ENCODE assay signal across 19 cellular contexts in the genomic region with DNA sequence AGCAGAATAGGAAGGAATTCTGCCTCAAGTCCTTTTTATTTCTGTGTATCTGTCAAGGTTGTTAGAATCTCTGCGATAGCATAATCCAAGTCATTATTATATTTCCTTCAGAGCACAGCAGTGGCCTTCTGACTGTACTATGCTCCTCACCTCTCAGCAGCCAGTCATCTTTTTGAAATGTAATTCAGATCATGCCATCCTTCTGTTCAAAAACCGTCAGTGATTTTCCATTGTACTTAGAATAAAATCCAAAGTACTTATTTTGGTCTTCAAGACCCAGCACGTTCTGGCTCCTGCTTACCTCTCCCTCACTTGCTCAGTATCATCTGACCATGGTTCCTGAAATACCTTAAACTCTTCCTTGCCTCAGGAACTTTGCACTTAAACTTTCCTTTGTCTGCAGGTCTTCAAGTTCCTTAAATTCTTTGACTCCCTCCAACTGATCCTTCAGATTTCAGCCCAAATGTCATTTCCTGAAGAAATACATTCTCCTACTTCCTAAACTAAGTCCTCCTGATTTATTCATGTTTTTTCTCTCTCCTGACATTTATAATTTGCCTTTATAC.
DNase-seq lines count a peak whose midpoint lies in the region; ATAC-seq, FAIRE-seq and TF ChIP-seq lines count a peak whose summit lies in the region.
"Had no signal": no experiment of that assay in that cellular context is flagged by ENCODE, and none has a peak within 500 bp of the region (broad histone marks: within the 10 kb centered on the region; RNA-seq: fewer than 3 reads in every experiment).

No MANE protein-coding gene starts in this region.

- H3K27ac Mint-ChIP-seq in WTC11 (peak overlapping the region; percentile 75), endothelial cell (ENCODE audit: unreplicated experiment) (peak overlapping the region; percentile 75), osteocyte (ENCODE audit: unreplicated experiment) (peak overlapping the region; percentile 52)
- H3K27ac Mint-ChIP-seq: T-cell had no signal

- no peaks in the 10 kb centered on the region for H3K79me2 ChIP-seq in Karpas-422 (ENCODE audit: low read length)

- no peaks in the 10 kb centered on the region for H3K9me2 ChIP-seq in Karpas-422 (replicated peaks; ENCODE audit: insufficient read depth, low read length)
- H3K9me2 ChIP-seq: SK-N-SH had no signal

- no peak overlapping the region for H3K4me2 ChIP-seq in Karpas-422 (ENCODE audit: low read depth, low read length, poor library complexity, severe bottlenecking)
- H3K4me2 ChIP-seq: SK-N-SH had no signal

- no peaks in the 10 kb centered on the region for H3K27me3 ChIP-seq in Karpas-422 (ENCODE audit: low read length)

- ATAC-seq in WTC11 (peak; percentile 65), HG03025 (IDR thresholded peaks at IDR 0.05; ENCODE audit: low FRiP score, unreplicated experiment) (no peak), HG02884 (IDR thresholded peaks at IDR 0.05; ENCODE audit: unreplicated experiment) (no peak), GM18870 (IDR thresholded peaks at IDR 0.05; ENCODE audit: unreplicated experiment) (no peak)
- ATAC-seq: T-cell had no signal

- no peaks in the 10 kb centered on the region for H3K9me3 ChIP-seq in Karpas-422 (ENCODE audit: low read length)
- H3K9me3 ChIP-seq: HAP-1, SK-N-SH had no signal

- no peak for TF ChIP-seq CTCF in WTC11 (IDR thresholded peaks at IDR 0.05)
- TF ChIP-seq CTCF in endothelial cell (IDR thresholded peaks at IDR 0.05; ENCODE audit: unreplicated experiment) = no peak
- no peak for TF ChIP-seq CTCF in osteocyte (IDR thresholded peaks at IDR 0.05)

- H3K4me1 Mint-ChIP-seq in WTC11 = peaks cover 36% of the 10 kb centered on the region
- H3K4me1 Mint-ChIP-seq in endothelial cell (ENCODE audit: unreplicated experiment) = peaks cover 18% of the 10 kb centered on the region
- H3K4me1 Mint-ChIP-seq in osteocyte (ENCODE audit: unreplicated experiment) = peaks cover 53% of the 10 kb centered on the region

- POLR2A ChIA-PET in WTC11 (lab: Charles Lee) = no interaction called here

- H3K4me1 ChIP-seq in Karpas-422 (ENCODE audit: low read length) = peaks cover 8% of the 10 kb centered on the region
- H3K4me1 ChIP-seq: HAP-1 had no signal

- no peak overlapping the region for H3K9ac ChIP-seq in Karpas-422 (ENCODE audit: low read length)
- H3K9ac ChIP-seq: SK-N-SH had no signal

- no peak overlapping the region for H2AFZ ChIP-seq in Karpas-422 (ENCODE audit: low read length)

- H3K9me3 Mint-ChIP-seq in WTC11 = no peaks in the 10 kb centered on the region
- H3K9me3 Mint-ChIP-seq in endothelial cell (ENCODE audit: unreplicated experiment) = no peaks in the 10 kb centered on the region
- H3K9me3 Mint-ChIP-seq in osteocyte (ENCODE audit: unreplicated experiment) = no peaks in the 10 kb centered on the region
- H3K9me3 Mint-ChIP-seq: T-cell had no signal

- H3K36me3 Mint-ChIP-seq in WTC11 (no peaks in the 10 kb centered on the region), endothelial cell (ENCODE audit: low read depth, unreplicated experiment) (no peaks in the 10 kb centered on the region), osteocyte (ENCODE audit: unreplicated experiment) (no peaks in the 10 kb centered on the region)
- H3K36me3 Mint-ChIP-seq: CD4-positive, CD25-positive, alpha-beta regulatory T cell; T-cell had no signal

- no peaks in the 10 kb centered on the region for H3K36me3 ChIP-seq in Karpas-422 (ENCODE audit: insufficient read depth, low read length)
- H3K36me3 ChIP-seq: HAP-1 had no signal

- H3K4me3 Mint-ChIP-seq in WTC11 (no peak overlapping the region), endothelial cell (ENCODE audit: unreplicated experiment) (no peak overlapping the region), osteocyte (ENCODE audit: unreplicated experiment) (no peak overlapping the region)
- H3K4me3 Mint-ChIP-seq: CD4-positive, CD25-positive, alpha-beta regulatory T cell; T-cell had no signal

- CTCF ChIA-PET in WTC11 (lab: Charles Lee) = no interaction called here

- H3K27ac ChIP-seq in Karpas-422 (ENCODE audit: low read length) = no peak overlapping the region

- no peaks in the 10 kb centered on the region for H4K20me1 ChIP-seq in Karpas-422 (ENCODE audit: insufficient read depth, low read depth, low read length)

- no peak overlapping the region for H3K4me3 ChIP-seq in Karpas-422 (ENCODE audit: low read length)
- H3K4me3 ChIP-seq: HAP-1 had no signal

- TF ChIP-seq POLR2A in GM12892 (IDR thresholded peaks at IDR 0.05; ENCODE audit: low read depth, low read length) = no peak

- DNase-seq in GM12892 (ENCODE audit: insufficient read length) (no peak), WTC11 (ENCODE audit: low spot score) (no peak), endothelial cell (ENCODE audit: low spot score) (no peak), osteocyte (ENCODE audit: extremely low spot score, unreplicated experiment) (no peak), Karpas-422 (no peak)
- DNase-seq: ACHN; CD4-positive, CD25-positive, alpha-beta regulatory T cell; COR-L47; GDM1; NCI-H1105 treated with DMSO at 0.1 percent for 48 hours; NCI-H1694 treated with DMSO at 0.1 percent for 48 hours; NCI-H774; SHP77; SK-N-SH; T-cell had no signal

- FAIRE-seq in GM12892 (lab: Jason Lieb, UNC) = peak; percentile 42

- H3K27me3 Mint-ChIP-seq in WTC11 (ENCODE audit: low read depth) (no peaks in the 10 kb centered on the region), endothelial cell (ENCODE audit: unreplicated experiment) (no peaks in the 10 kb centered on the region), osteocyte (ENCODE audit: unreplicated experiment) (no peaks in the 10 kb centered on the region)
- H3K27me3 Mint-ChIP-seq: CD4-positive, CD25-positive, alpha-beta regulatory T cell; T-cell had no signal

TF ChIP-seq in WTC11, 78 proteins besides CTCF, POLR2A, EP300 and RAD21:
- no peak for TF ChIP-seq ZNF425 (CRISPR knock-in tag; conservative IDR thresholded peaks at IDR 0.05)
- TF ChIP-seq KAT7 (CRISPR knock-in tag; IDR thresholded peaks at IDR 0.05; ENCODE audit: borderline replicate concordance) = no peak
- TF ChIP-seq E2F4 (CRISPR knock-in tag; IDR thresholded peaks at IDR 0.05; ENCODE audit: borderline replicate concordance, low read depth) = no peak
- TF ChIP-seq GTF2I (CRISPR knock-in tag; conservative IDR thresholded peaks at IDR 0.05) = no peak
- TF ChIP-seq, protein P1, sequence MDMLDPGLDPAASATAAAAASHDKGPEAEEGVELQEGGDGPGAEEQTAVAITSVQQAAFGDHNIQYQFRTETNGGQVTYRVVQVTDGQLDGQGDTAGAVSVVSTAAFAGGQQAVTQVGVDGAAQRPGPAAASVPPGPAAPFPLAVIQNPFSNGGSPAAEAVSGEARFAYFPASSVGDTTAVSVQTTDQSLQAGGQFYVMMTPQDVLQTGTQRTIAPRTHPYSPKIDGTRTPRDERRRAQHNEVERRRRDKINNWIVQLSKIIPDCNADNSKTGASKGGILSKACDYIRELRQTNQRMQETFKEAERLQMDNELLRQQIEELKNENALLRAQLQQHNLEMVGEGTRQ (CRISPR knock-in tag; IDR thresholded peaks at IDR 0.05) = no peak
- TF ChIP-seq, protein P2, sequence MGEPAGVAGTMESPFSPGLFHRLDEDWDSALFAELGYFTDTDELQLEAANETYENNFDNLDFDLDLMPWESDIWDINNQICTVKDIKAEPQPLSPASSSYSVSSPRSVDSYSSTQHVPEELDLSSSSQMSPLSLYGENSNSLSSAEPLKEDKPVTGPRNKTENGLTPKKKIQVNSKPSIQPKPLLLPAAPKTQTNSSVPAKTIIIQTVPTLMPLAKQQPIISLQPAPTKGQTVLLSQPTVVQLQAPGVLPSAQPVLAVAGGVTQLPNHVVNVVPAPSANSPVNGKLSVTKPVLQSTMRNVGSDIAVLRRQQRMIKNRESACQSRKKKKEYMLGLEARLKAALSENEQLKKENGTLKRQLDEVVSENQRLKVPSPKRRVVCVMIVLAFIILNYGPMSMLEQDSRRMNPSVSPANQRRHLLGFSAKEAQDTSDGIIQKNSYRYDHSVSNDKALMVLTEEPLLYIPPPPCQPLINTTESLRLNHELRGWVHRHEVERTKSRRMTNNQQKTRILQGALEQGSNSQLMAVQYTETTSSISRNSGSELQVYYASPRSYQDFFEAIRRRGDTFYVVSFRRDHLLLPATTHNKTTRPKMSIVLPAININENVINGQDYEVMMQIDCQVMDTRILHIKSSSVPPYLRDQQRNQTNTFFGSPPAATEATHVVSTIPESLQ (CRISPR knock-in tag; IDR thresholded peaks at IDR 0.05) = no peak
